1 cellular context compared by ENCODE assay signal in genomic region chr2:226447338-226447885, GRCh38.
TF ChIP-seq lines count a peak whose summit lies in the region.

No MANE protein-coding gene starts in this region.

TF ChIP-seq in IMR-90, 13 proteins besides CTCF, POLR2A, EP300 and RAD21:
- TF ChIP-seq SMC3 (IDR thresholded peaks at IDR 0.05; ENCODE audit: low read depth, low read length) (no peak), MXI1 (IDR thresholded peaks at IDR 0.05; ENCODE audit: borderline replicate concordance, low read depth, low read length) (no peak), MAFK (IDR thresholded peaks at IDR 0.05; ENCODE audit: low read depth, low read length) (no peak), CHD1 (IDR thresholded peaks at IDR 0.05; ENCODE audit: low read depth, low read length) (no peak)
